In genomic region chr12:13011098-13011497, GRCh38 we compare ENCODE assay signal across 8 cellular contexts. TPM values are rescaled to one million over a fixed set of nuclear protein-coding genes. Genes with fewer than 3 reads are reported as not detected.
"Had no signal": no experiment of that assay in that cellular context is flagged by ENCODE, and none has a peak within 500 bp of the region (broad histone marks: within the 10 kb centered on the region; RNA-seq: fewer than 3 reads in every experiment).

No MANE protein-coding gene starts in this region.

- H3K4me3 ChIP-seq: GM12878 had no signal

- FAIRE-seq: GM12878, GM12891, GM12892, GM18507, GM19239 had no signal

- DNase-seq: GDM1, GF-D8 had no signal

- ATAC-seq: GM12878 had no signal

RNA-seq across cellular contexts. Expression of gene GPRC5D, which starts 59.1 kb away (rescaled TPM):
- total RNA-seq: G401 had no signal
